17 cellular contexts compared by ENCODE assay signal in genomic region chr16:82440336-82440735, GRCh38.
"Had no signal": no experiment of that assay in that cellular context is flagged by ENCODE, and none has a peak within 500 bp of the region (broad histone marks: within the 10 kb centered on the region; RNA-seq: fewer than 3 reads in every experiment).

No MANE protein-coding gene starts in this region.

- H3K4me1 Mint-ChIP-seq: natural killer cell had no signal

- H3K4me3 Mint-ChIP-seq: mesothelial cell of epicardium, natural killer cell had no signal

- H3K36me3 ChIP-seq: esophagus muscularis mucosa, gastrocnemius medialis, spleen, stomach had no signal

- H3K4me3 ChIP-seq: esophagus muscularis mucosa, gastrocnemius medialis, spleen, stomach had no signal

- H3K27me3 ChIP-seq: esophagus muscularis mucosa, gastrocnemius medialis had no signal

- H3K27ac ChIP-seq: epithelial cell of prostate, esophagus muscularis mucosa, gastrocnemius medialis, spleen, stomach had no signal

- DNase-seq: effector memory CD4-positive, alpha-beta T cell; gastrocnemius medialis; kidney glomerular epithelial cell; natural killer cell; spleen; stimulated activated CD4-positive, alpha-beta T cell treated with anti-CD3 and anti-CD28 coated beads, Interleukin-15, amount 100 ng/mL, for 24 hours; stimulated activated CD4-positive, alpha-beta T cell treated with anti-CD3 and anti-CD28 coated beads, Interleukin-1b, Interleukin-23, amount 100 ng/mL, for 48 hours; stimulated activated CD4-positive, alpha-beta T cell treated with anti-CD3 and anti-CD28 coated beads, Interleukin-4, amount 100 ng/mL, for 4 hours; stimulated activated naive CD4-positive, alpha-beta T cell; stomach; substantia nigra; trophoblast cell had no signal

- H3K4me1 ChIP-seq: esophagus muscularis mucosa, gastrocnemius medialis, spleen, stomach had no signal

- FAIRE-seq: islet of Langerhans had no signal

- H3K36me3 Mint-ChIP-seq: mesothelial cell of epicardium, natural killer cell had no signal

- H3K9me3 ChIP-seq: esophagus muscularis mucosa, gastrocnemius medialis, spleen, stomach had no signal

- H3K27ac Mint-ChIP-seq: mesothelial cell of epicardium, natural killer cell had no signal

- H3K9me3 Mint-ChIP-seq: mesothelial cell of epicardium, natural killer cell had no signal

- ATAC-seq: gastrocnemius medialis, sciatic nerve had no signal
